18 cellular contexts compared by ENCODE assay signal in genomic region chr11:125075900-125076317, GRCh38. TPM values are rescaled to one million over a fixed set of nuclear protein-coding genes. Genes with fewer than 3 reads are reported as not detected.
DNase-seq lines count a peak whose midpoint lies in the region; ATAC-seq and TF ChIP-seq lines count a peak whose summit lies in the region.
"Had no signal": no experiment of that assay in that cellular context is flagged by ENCODE, and none has a peak within 500 bp of the region (broad histone marks: within the 10 kb centered on the region; RNA-seq: fewer than 3 reads in every experiment).

No MANE protein-coding gene starts in this region.

- TF ChIP-seq EP300 in sigmoid colon (IDR thresholded peaks at IDR 0.05) = no peak

- peaks cover 13% of the 10 kb centered on the region for H3K27me3 Mint-ChIP-seq in endodermal cell (ENCODE audit: insufficient read depth)

- TF ChIP-seq CTCF in GM12873 (IDR thresholded peaks at IDR 0.05; ENCODE audit: insufficient read depth, low read depth, low read length, missing control alignments) (peak; percentile 3), endodermal cell (conservative IDR thresholded peaks at IDR 0.05) (peak; percentile 49), sigmoid colon (IDR thresholded peaks at IDR 0.05) (no peak)

- no peak overlapping the region for H3K27ac ChIP-seq in endodermal cell (ENCODE audit: low read depth, low read length)
- H3K27ac ChIP-seq in sigmoid colon = no peak overlapping the region
- H3K27ac ChIP-seq: left ventricle myocardium inferior, Peyer's patch, psoas muscle had no signal

- intact Hi-C loops in sigmoid colon (cut with DNase I) = no loop called here

- no peak overlapping the region for H3K4me3 Mint-ChIP-seq in endodermal cell

- 82 to 86% methylated on average over 5 to 11 of the region's 11 CpGs for WGBS in endodermal cell (ENCODE audit: insufficient coverage in 1 of 2, insufficient read length in 1 of 2), 2 experiments
- WGBS in sigmoid colon, 2 donors = 82 to 87% methylated on average over 11 of the region's 11 CpGs

- TF ChIP-seq POLR2A in sigmoid colon (IDR thresholded peaks at IDR 0.05) = no peak

- peaks cover 25% of the 10 kb centered on the region for H3K4me1 Mint-ChIP-seq in endodermal cell

- H3K27ac Mint-ChIP-seq in endodermal cell = no peak overlapping the region
- H3K27ac Mint-ChIP-seq: naive B cell had no signal

- H3K4me3 ChIP-seq in endodermal cell (ENCODE audit: low read length) (no peak overlapping the region), sigmoid colon (no peak overlapping the region)
- H3K4me3 ChIP-seq: left ventricle myocardium inferior, MG63, Peyer's patch, psoas muscle had no signal

- no peaks in the 10 kb centered on the region for H3K36me3 Mint-ChIP-seq in endodermal cell (ENCODE audit: low read depth)
- H3K36me3 Mint-ChIP-seq: naive B cell had no signal

- H3K9ac ChIP-seq in endodermal cell (ENCODE audit: extremely low read depth, low read length, poor library complexity, severe bottlenecking) = no peak overlapping the region

- in situ Hi-C loops in G401 (cut with HindIII; ENCODE audit: low sequenced_read_pairs) = no loop called here

- no peaks in the 10 kb centered on the region for H3K36me3 ChIP-seq in endodermal cell (ENCODE audit: control insufficient read depth, insufficient read depth, low read length)
- H3K36me3 ChIP-seq in sigmoid colon = no peaks in the 10 kb centered on the region
- H3K36me3 ChIP-seq: left ventricle myocardium inferior, MG63, Peyer's patch had no signal

- no peak for ATAC-seq in HG03565 (IDR thresholded peaks at IDR 0.05; ENCODE audit: unreplicated experiment)
- ATAC-seq: psoas muscle had no signal

- peaks cover 8% of the 10 kb centered on the region for H3K4me1 ChIP-seq in endodermal cell (ENCODE audit: control insufficient read depth, insufficient read depth, low read length)
- H3K4me1 ChIP-seq in sigmoid colon = no peaks in the 10 kb centered on the region
- H3K4me1 ChIP-seq: left ventricle myocardium inferior, psoas muscle had no signal

- H3K9me3 ChIP-seq in endodermal cell (ENCODE audit: control insufficient read depth, low read length) = no peaks in the 10 kb centered on the region
- H3K9me3 ChIP-seq in sigmoid colon = no peaks in the 10 kb centered on the region
- H3K9me3 ChIP-seq: left ventricle myocardium inferior, MG63, Peyer's patch, psoas muscle had no signal

- no peaks in the 10 kb centered on the region for H3K9me3 Mint-ChIP-seq in endodermal cell
- H3K9me3 Mint-ChIP-seq: naive B cell had no signal

- DNase-seq in RPMI7951 (ENCODE audit: low read depth) (peak; percentile 93), endodermal cell (peak; percentile 51), sigmoid colon (peak; percentile 61), NCI-H2196 treated with DMSO at 0.1 percent for 48 hours (lab: John Stamatoyannopoulos, UW; ENCODE audit: unreplicated experiment) (no peak), ecto neural progenitor cell (ENCODE audit: low spot score) (no peak), G401 (ENCODE audit: low spot score) (no peak)
- DNase-seq: activated gamma-delta T cell; DMS153; left ventricle myocardium inferior; MG63; naive B cell; NCI-H2081 treated with DMSO at 0.1 percent for 48 hours; NCI-H774; psoas muscle; stimulated activated CD4-positive, alpha-beta T cell treated with anti-CD3 and anti-CD28 coated beads, Interleukin-15, amount 100 ng/mL, for 24 hours had no signal

- no peaks in the 10 kb centered on the region for H3K27me3 ChIP-seq in endodermal cell (ENCODE audit: control insufficient read depth, insufficient read depth, low read length, poor library complexity, severe bottlenecking)
- H3K27me3 ChIP-seq in sigmoid colon = peaks cover 0 to 7% (median 0%) of the 10 kb centered on the region in 3 donors
- H3K27me3 ChIP-seq: MG63, Peyer's patch had no signal

RNA-seq across cellular contexts. Expression of gene SLC37A2, which starts 12.8 kb away (rescaled TPM):
- 153 and 174 TPM in 2 replicates for total RNA-seq in RPMI7951 (2014; rRNA removed; shearing (Covaris generic))
- total RNA-seq in endodermal cell = 1 to 10 TPM; 1.0 to 1.3 TPM
- 0.57 TPM for polyA plus RNA-seq in endodermal cell (2013, experiment 1 of 2)
- 1.4 TPM for polyA plus RNA-seq in endodermal cell (2013, experiment 2 of 2)
- total RNA-seq in sigmoid colon = 10 to 100 TPM in 1 of 4 donors, 1 to 10 TPM in 3; 3.4 to 10.3 (median 6.6) TPM
- polyA plus RNA-seq in sigmoid colon = 10 to 100 TPM in 1 of 3 donors, 1 to 10 TPM in 2; 1.2 to 14.1 (median 3.5) TPM
- total RNA-seq in G401 (2014; rRNA removed; shearing (Covaris generic)) = not detected in 2 replicates

RNA-seq across cellular contexts. Expression of gene TMEM218, which starts 35.5 kb away (rescaled TPM):
- total RNA-seq in RPMI7951 (2014; rRNA removed; shearing (Covaris generic)) = 37.2 and 38.0 TPM in 2 replicates
- 10 to 100 TPM; 17.9 to 18.2 TPM for total RNA-seq in endodermal cell
- 44.2 TPM for polyA plus RNA-seq in endodermal cell (2013, experiment 1 of 2)
- 36.0 TPM for polyA plus RNA-seq in endodermal cell (2013, experiment 2 of 2)
- total RNA-seq in sigmoid colon = 10 to 100 TPM; 14.0 to 34.6 (median 26.0) TPM
- 10 to 100 TPM; 12.0 to 23.3 (median 15.6) TPM for polyA plus RNA-seq in sigmoid colon
- total RNA-seq in G401 (2014; rRNA removed; shearing (Covaris generic)) = 62.0 and 65.8 TPM in 2 replicates

Comparison
In these comparisons a context has a peak if more than half of its experiments do, and no peak if none do; other contexts are left out.
1. CTCF ChIP-seq: peak in GM12873 (single experiment) and endodermal cell (single experiment); none in sigmoid colon (0 of 4).
2. DNase-seq: peak in RPMI7951 (single experiment), endodermal cell (single experiment) and sigmoid colon (single experiment); none in NCI-H2196 treated with DMSO at 0.1 percent for 48 hours (single experiment), ecto neural progenitor cell (single experiment) and G401 (single experiment).
3. RNA of gene SLC37A2, which starts 12.8 kb away (total RNA-seq): 153 to 174 TPM in RPMI7951; 3.4 to 10.3 TPM in sigmoid colon, 1.0 to 1.3 TPM in endodermal cell and not detected in G401; every median in the first group is over 10 times any median in the second.